Comparison of ENCODE assay signal across 8 cellular contexts in the genomic region with DNA sequence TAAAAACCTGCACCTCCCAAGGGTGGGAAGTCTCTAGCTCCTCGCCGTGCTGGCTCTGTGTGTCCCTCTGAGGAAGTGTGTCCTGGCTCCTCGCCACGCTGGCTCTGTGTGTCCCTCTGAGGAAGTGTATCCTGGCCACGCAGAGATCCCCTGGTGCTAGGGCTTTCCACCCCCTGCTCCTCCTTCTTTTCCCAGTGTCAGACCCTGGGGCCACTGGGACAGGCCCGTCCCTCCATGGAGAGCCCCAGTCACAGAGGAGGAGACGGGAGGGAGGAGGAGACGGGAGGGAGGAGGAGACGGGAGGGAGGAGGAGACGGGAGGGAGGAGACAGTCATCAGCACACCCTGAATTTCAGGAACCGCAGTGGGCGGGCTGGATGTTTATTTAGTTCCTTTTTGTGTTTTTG. TPM values are rescaled to one million over a fixed set of nuclear protein-coding genes. Genes with fewer than 3 reads are reported as not detected.
DNase-seq lines count a peak whose midpoint lies in the region; ATAC-seq and TF ChIP-seq lines count a peak whose summit lies in the region.

No MANE protein-coding gene starts in this region.

- no peak for ATAC-seq in stimulated activated naive CD8-positive, alpha-beta T cell treated with anti-CD3 and anti-CD28 coated beads, Interleukin-15, amount 100 ng/mL, for 72 hours
- peak; percentile 80 for ATAC-seq in left lung

- peaks cover 22% of the 10 kb centered on the region for H3K4me1 Mint-ChIP-seq in stimulated activated naive CD8-positive, alpha-beta T cell treated with anti-CD3 and anti-CD28 coated beads, Interleukin-15, Interleukin-2, amounts not matched to agents 100 ng/mL and 50 ng/mL, for 24 hours (ENCODE audit: low read depth)
- H3K4me1 Mint-ChIP-seq in stimulated activated naive CD8-positive, alpha-beta T cell treated with anti-CD3 and anti-CD28 coated beads, Interleukin-15, amount 100 ng/mL, for 72 hours, result peaks cover 31% of the 10 kb centered on the region

- H3K27ac ChIP-seq in left lung, result peak overlapping the region; percentile 84 to 86
- H3K27ac ChIP-seq in testis, result peak overlapping the region; percentile 50 to 74

- DNase-seq in stimulated activated naive CD8-positive, alpha-beta T cell treated with anti-CD3 and anti-CD28 coated beads, Interleukin-15, amount 100 ng/mL, for 72 hours, result no peak
- peak; percentile 67 for DNase-seq in HPDE6-E6E7 (ENCODE audit: extremely low spot score)
- peak; percentile 84 to 90 for DNase-seq in T47D (ENCODE audit: low read depth in 1 of 2, low spot score in 1 of 2)
- DNase-seq in left lung, result peak; percentile 92
- peak; percentile 81 for DNase-seq in testis
- no peak for DNase-seq in COR-L47 (lab: John Stamatoyannopoulos, UW)
- DNase-seq in GM20000 (ENCODE audit: low spot score), result no peak

- no peaks in the 10 kb centered on the region for H3K27me3 Mint-ChIP-seq in stimulated activated naive CD8-positive, alpha-beta T cell treated with anti-CD3 and anti-CD28 coated beads, Interleukin-15, Interleukin-2, amounts not matched to agents 100 ng/mL and 50 ng/mL, for 24 hours
- H3K27me3 Mint-ChIP-seq in stimulated activated naive CD8-positive, alpha-beta T cell treated with anti-CD3 and anti-CD28 coated beads, Interleukin-15, amount 100 ng/mL, for 72 hours, result peaks cover 28% of the 10 kb centered on the region

- H3K4me1 ChIP-seq in left lung (peaks cover 0 to 64% of the 10 kb centered on the region in 2 donors), testis (peaks cover 4% of the 10 kb centered on the region)

- H3K4me3 Mint-ChIP-seq in stimulated activated naive CD8-positive, alpha-beta T cell treated with anti-CD3 and anti-CD28 coated beads, Interleukin-15, Interleukin-2, amounts not matched to agents 100 ng/mL and 50 ng/mL, for 24 hours, result peak overlapping the region; percentile 45
- no peak overlapping the region for H3K4me3 Mint-ChIP-seq in stimulated activated naive CD8-positive, alpha-beta T cell treated with anti-CD3 and anti-CD28 coated beads, Interleukin-15, amount 100 ng/mL, for 72 hours

- H3K27me3 ChIP-seq in left lung, result no peaks in the 10 kb centered on the region
- no peaks in the 10 kb centered on the region for H3K27me3 ChIP-seq in testis

- H3K9me3 Mint-ChIP-seq in stimulated activated naive CD8-positive, alpha-beta T cell treated with anti-CD3 and anti-CD28 coated beads, Interleukin-15, Interleukin-2, amounts not matched to agents 100 ng/mL and 50 ng/mL, for 24 hours, result no peaks in the 10 kb centered on the region
- H3K9me3 Mint-ChIP-seq in stimulated activated naive CD8-positive, alpha-beta T cell treated with anti-CD3 and anti-CD28 coated beads, Interleukin-15, amount 100 ng/mL, for 72 hours, result no peaks in the 10 kb centered on the region

- no peaks in the 10 kb centered on the region for H3K36me3 ChIP-seq in left lung
- no peaks in the 10 kb centered on the region for H3K36me3 ChIP-seq in testis (ENCODE audit: low read depth, missing control alignments)

- TF ChIP-seq CTCF in left lung (IDR thresholded peaks at IDR 0.05) (no peak), testis (IDR thresholded peaks at IDR 0.05) (no peak), GM20000 (IDR thresholded peaks at IDR 0.05; ENCODE audit: extremely low read depth, missing control alignments) (no peak)

- no peaks in the 10 kb centered on the region for H3K36me3 Mint-ChIP-seq in stimulated activated naive CD8-positive, alpha-beta T cell treated with anti-CD3 and anti-CD28 coated beads, Interleukin-15, Interleukin-2, amounts not matched to agents 100 ng/mL and 50 ng/mL, for 24 hours (ENCODE audit: low read depth)

- no peak for TF ChIP-seq POLR2A in testis (IDR thresholded peaks at IDR 0.05)

- intact Hi-C loops in left lung (cut with DNase I), result no loop called here
- intact Hi-C loops in testis (cut with DNase I; ENCODE audit: low total_unique reads), result no loop called here

- H3K27ac Mint-ChIP-seq in stimulated activated naive CD8-positive, alpha-beta T cell treated with anti-CD3 and anti-CD28 coated beads, Interleukin-15, Interleukin-2, amounts not matched to agents 100 ng/mL and 50 ng/mL, for 24 hours, result no peak overlapping the region
- no peak overlapping the region for H3K27ac Mint-ChIP-seq in stimulated activated naive CD8-positive, alpha-beta T cell treated with anti-CD3 and anti-CD28 coated beads, Interleukin-15, amount 100 ng/mL, for 72 hours

- H3K9me3 ChIP-seq in left lung, result no peaks in the 10 kb centered on the region
- no peaks in the 10 kb centered on the region for H3K9me3 ChIP-seq in testis

- H3K4me3 ChIP-seq in left lung (peak overlapping the region in 1 of 2 donors; percentile 19), testis (no peak overlapping the region)

- 22 to 43% methylated on average over 10 to 12 of the region's 12 CpGs for WGBS in testis, 2 donors

- in situ Hi-C loops in T47D (cut with HindIII; ENCODE audit: low pct_unique_long_range_greater_than_20kb, low sequenced_read_pairs), result no loop called here

RNA-seq across cellular contexts. Expression of a gene that starts 53.8 kb away (rescaled TPM):
- total RNA-seq in left lung, result under 1 TPM in 1 of 2 donors, not detected in 1; 0.32 TPM
- total RNA-seq in testis, result 10 to 100 TPM; 16.8 to 72.3 TPM
- polyA plus RNA-seq in testis (ENCODE audit: insufficient read depth, low read depth, low replicate concordance), result 15.5 TPM

Comparison
In these comparisons a context has a peak if more than half of its experiments do, and no peak if none do; other contexts are left out.
1. DNase-seq: peak in HPDE6-E6E7 (single experiment), T47D (2 of 2), left lung (2 of 2) and testis (single experiment); none in stimulated activated naive CD8-positive, alpha-beta T cell treated with anti-CD3 and anti-CD28 coated beads, Interleukin-15, amount 100 ng/mL, for 72 hours (0 of 2), COR-L47 (single experiment) and GM20000 (single experiment).
2. RNA of a gene that starts 53.8 kb away (total RNA-seq): 16.8 to 72.3 TPM in testis; 0.32 TPM in left lung; every median in the first group is over 10 times any median in the second.